Comparison of ENCODE assay signal across 18 cellular contexts in the genomic region with DNA sequence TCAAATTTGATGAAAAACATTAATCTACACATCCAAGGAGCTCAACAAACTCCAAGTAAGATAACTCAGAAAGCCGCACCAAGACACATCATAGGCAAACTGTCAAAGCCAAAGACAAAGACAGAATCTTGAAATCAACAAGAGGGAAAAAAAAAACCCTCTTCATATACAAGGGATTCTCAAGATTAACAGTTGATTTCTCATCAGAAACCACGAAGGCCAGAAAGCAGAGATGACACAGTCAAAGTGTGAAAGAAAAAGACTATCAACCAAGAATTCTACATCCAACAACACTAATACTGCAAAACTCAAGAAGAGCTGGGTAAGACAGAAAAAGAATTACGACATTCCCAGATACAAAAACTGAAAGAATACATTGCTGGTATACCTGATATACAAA.
"Had no signal": no experiment of that assay in that cellular context is flagged by ENCODE, and none has a peak within 500 bp of the region (broad histone marks: within the 10 kb centered on the region; RNA-seq: fewer than 3 reads in every experiment).

No MANE protein-coding gene starts in this region.

- H3K4me1 ChIP-seq: colonic mucosa, suprapubic skin, thyroid gland had no signal

- H3K27me3 ChIP-seq: colonic mucosa, heart left ventricle, pancreas, suprapubic skin, thyroid gland had no signal

- H3K4me2 ChIP-seq: smooth muscle cell had no signal

- H3K36me3 ChIP-seq: colonic mucosa, pancreas had no signal

- H3K27ac ChIP-seq: colonic mucosa, heart left ventricle, pancreas, suprapubic skin, thyroid gland had no signal

- FAIRE-seq: frontal cortex, pancreas, urothelium cell line had no signal

- H3K4me3 ChIP-seq: colonic mucosa, heart left ventricle, mucosa of descending colon, pancreas, smooth muscle cell, suprapubic skin, thyroid gland had no signal

- DNase-seq: colonic mucosa; dermis blood vessel endothelial cell; heart left ventricle; hippocampal formation; left colon; mammary epithelial cell; mucosa of descending colon; occipital lobe; pancreas; right cardiac atrium; stimulated activated CD4-positive, alpha-beta T cell treated with anti-CD3 and anti-CD28 coated beads, Interleukin-2, amount 100 ng/mL, for 48 hours; stimulated activated naive CD8-positive, alpha-beta T cell treated with anti-CD3 and anti-CD28 coated beads, Interleukin-15, Interleukin-2, amounts not matched to agents 100 U/mL and 50 U/mL, for 24 hours; thyroid gland had no signal

- H3K9me3 ChIP-seq: colonic mucosa, thyroid gland had no signal

- ATAC-seq: esophagus mucosa; heart left ventricle; left colon; mucosa of descending colon; pancreas; right cardiac atrium; stimulated activated naive CD8-positive, alpha-beta T cell treated with anti-CD3 and anti-CD28 coated beads, Interleukin-15, Interleukin-2, amounts not matched to agents 100 U/mL and 50 U/mL, for 24 hours had no signal
